Comparison of ENCODE assay signal across 10 cellular contexts in genomic region chr4:87502580-87503238, GRCh38. TPM values are rescaled to one million over a fixed set of nuclear protein-coding genes. Genes with fewer than 3 reads are reported as not detected.
A peak's percentile ranks its signal among the peaks of the same experiment; 100 is the strongest.
DNase-seq lines count a peak whose midpoint lies in the region; ATAC-seq and TF ChIP-seq lines count a peak whose summit lies in the region.
"Had no signal": no experiment of that assay in that cellular context is flagged by ENCODE, and none has a peak within 500 bp of the region (broad histone marks: within the 10 kb centered on the region; RNA-seq: fewer than 3 reads in every experiment).

No MANE protein-coding gene starts in this region.

- DNase-seq in BE2C (peak; percentile 56), M059J (ENCODE audit: low read depth) (peak; percentile 81), dermis blood vessel endothelial cell (peak; percentile 75), mesothelial cell of epicardium (ENCODE audit: low spot score in 2 of 2, unreplicated experiment in 2 of 2) (no peak), GOT3 (lab: John Stamatoyannopoulos, UW) (no peak)
- no peak for DNase-seq in activated T-helper 1 cell treated with anti-CD3 and anti-CD28 coated beads, Interleukin-12 subunit alpha, Interleukin-12 subunit beta, Interleukin-2, Interleukin-4 antibody, amounts not matched to agents 30 ng/mL and 10 ng/mL and 1 ng/mL, durations not matched to agents 14 hours and 24 hours and 36 hours (ENCODE audit: low spot score)
- DNase-seq: CD4-positive, alpha-beta T cell had no signal

- no peaks in the 10 kb centered on the region for H3K9me3 Mint-ChIP-seq in mesothelial cell of epicardium
- no peaks in the 10 kb centered on the region for H3K9me3 Mint-ChIP-seq in activated T-helper 1 cell treated with anti-CD3 and anti-CD28 coated beads, Interleukin-12 subunit alpha, Interleukin-12 subunit beta, Interleukin-2, Interleukin-4 antibody, amounts not matched to agents 30 ng/mL and 10 ng/mL and 1 ng/mL, durations not matched to agents 14 hours and 24 hours and 36 hours
- H3K9me3 Mint-ChIP-seq: CD4-positive, alpha-beta T cell; neural progenitor cell had no signal

- H3K4me3 ChIP-seq in BE2C (ENCODE audit: low read depth, low read length), result no peak overlapping the region
- H3K4me3 ChIP-seq: neural progenitor cell had no signal

- peaks cover 22% of the 10 kb centered on the region for H3K4me1 Mint-ChIP-seq in mesothelial cell of epicardium
- H3K4me1 Mint-ChIP-seq in activated T-helper 1 cell treated with anti-CD3 and anti-CD28 coated beads, Interleukin-12 subunit alpha, Interleukin-12 subunit beta, Interleukin-2, Interleukin-4 antibody, amounts not matched to agents 30 ng/mL and 10 ng/mL and 1 ng/mL, durations not matched to agents 14 hours and 24 hours and 36 hours (ENCODE audit: low read depth), result peaks cover 5% of the 10 kb centered on the region
- H3K4me1 Mint-ChIP-seq: neural progenitor cell had no signal

- no peaks in the 10 kb centered on the region for H3K9me3 ChIP-seq in BE2C

- H3K4me1 ChIP-seq in BE2C, result peaks cover 22% of the 10 kb centered on the region
- H3K4me1 ChIP-seq: neural progenitor cell had no signal

- H3K27me3 Mint-ChIP-seq in mesothelial cell of epicardium (ENCODE audit: low read depth), result no peaks in the 10 kb centered on the region
- H3K27me3 Mint-ChIP-seq in activated T-helper 1 cell treated with anti-CD3 and anti-CD28 coated beads, Interleukin-12 subunit alpha, Interleukin-12 subunit beta, Interleukin-2, Interleukin-4 antibody, amounts not matched to agents 30 ng/mL and 10 ng/mL and 1 ng/mL, durations not matched to agents 14 hours and 24 hours and 36 hours (ENCODE audit: insufficient read depth), result no peaks in the 10 kb centered on the region
- H3K27me3 Mint-ChIP-seq: CD4-positive, alpha-beta T cell had no signal

- ATAC-seq in GM18858 (IDR thresholded peaks at IDR 0.05; ENCODE audit: unreplicated experiment), result no peak
- no peak for ATAC-seq in GM18870 (IDR thresholded peaks at IDR 0.05; ENCODE audit: unreplicated experiment)

- no peaks in the 10 kb centered on the region for H3K36me3 Mint-ChIP-seq in mesothelial cell of epicardium
- no peaks in the 10 kb centered on the region for H3K36me3 Mint-ChIP-seq in activated T-helper 1 cell treated with anti-CD3 and anti-CD28 coated beads, Interleukin-12 subunit alpha, Interleukin-12 subunit beta, Interleukin-2, Interleukin-4 antibody, amounts not matched to agents 30 ng/mL and 10 ng/mL and 1 ng/mL, durations not matched to agents 14 hours and 24 hours and 36 hours (ENCODE audit: low read depth)
- H3K36me3 Mint-ChIP-seq: neural progenitor cell had no signal

- H3K27me3 ChIP-seq in BE2C, result no peaks in the 10 kb centered on the region
- H3K27me3 ChIP-seq: neural progenitor cell had no signal

- intact Hi-C loops in activated T-helper 1 cell treated with anti-CD3 and anti-CD28 coated beads, Interleukin-12 subunit alpha, Interleukin-12 subunit beta, Interleukin-2, Interleukin-4 antibody, amounts not matched to agents 30 ng/mL and 10 ng/mL and 1 ng/mL, durations not matched to agents 14 hours and 24 hours and 36 hours (cut with micrococcal nuclease), result no loop called here

- no peak overlapping the region for H3K4me3 Mint-ChIP-seq in mesothelial cell of epicardium
- H3K4me3 Mint-ChIP-seq in activated T-helper 1 cell treated with anti-CD3 and anti-CD28 coated beads, Interleukin-12 subunit alpha, Interleukin-12 subunit beta, Interleukin-2, Interleukin-4 antibody, amounts not matched to agents 30 ng/mL and 10 ng/mL and 1 ng/mL, durations not matched to agents 14 hours and 24 hours and 36 hours, result no peak overlapping the region
- H3K4me3 Mint-ChIP-seq: CD4-positive, alpha-beta T cell; neural progenitor cell had no signal

- H3K27ac Mint-ChIP-seq in mesothelial cell of epicardium, result peak overlapping the region; percentile 57
- no peak overlapping the region for H3K27ac Mint-ChIP-seq in activated T-helper 1 cell treated with anti-CD3 and anti-CD28 coated beads, Interleukin-12 subunit alpha, Interleukin-12 subunit beta, Interleukin-2, Interleukin-4 antibody, amounts not matched to agents 30 ng/mL and 10 ng/mL and 1 ng/mL, durations not matched to agents 14 hours and 24 hours and 36 hours
- H3K27ac Mint-ChIP-seq: CD4-positive, alpha-beta T cell; neural progenitor cell had no signal

- H3K36me3 ChIP-seq in BE2C, result no peaks in the 10 kb centered on the region
- H3K36me3 ChIP-seq: neural progenitor cell had no signal

- TF ChIP-seq CTCF in BE2C (IDR thresholded peaks at IDR 0.05; ENCODE audit: low read depth, low read length), result no peak
- TF ChIP-seq CTCF in mesothelial cell of epicardium (IDR thresholded peaks at IDR 0.05; ENCODE audit: unreplicated experiment), result no peak

RNA-seq across cellular contexts. Expression of gene SPARCL1, which starts 26.5 kb away (rescaled TPM):
- 0.91 TPM for polyA plus RNA-seq in BE2C (2012; ENCODE audit: insufficient read depth, insufficient read length, low read depth)
- total RNA-seq in M059J (2014; rRNA removed; shearing (Covaris generic)), result 0.07 and 0.37 TPM in 2 replicates
- total RNA-seq in dermis blood vessel endothelial cell (158 and 779 TPM in 2 replicates), mesothelial cell of epicardium (6.3 to 6.7 TPM (median 6.6 TPM) in 3 replicates)
- not detected in 2 replicates for total RNA-seq in activated T-helper 1 cell treated with anti-CD3 and anti-CD28 coated beads, Interleukin-12 subunit alpha, Interleukin-12 subunit beta, Interleukin-2, Interleukin-4 antibody, amounts not matched to agents 30 ng/mL and 10 ng/mL and 1 ng/mL, durations not matched to agents 14 hours and 24 hours and 36 hours
- total RNA-seq: CD4-positive, alpha-beta T cell had no signal

Comparison
In these comparisons a context has a peak if more than half of its experiments do, and no peak if none do; other contexts are left out.
1. DNase-seq: peak in BE2C (single experiment), M059J (single experiment) and dermis blood vessel endothelial cell (single experiment); none in mesothelial cell of epicardium (0 of 2), GOT3 (single experiment) and activated T-helper 1 cell treated with anti-CD3 and anti-CD28 coated beads, Interleukin-12 subunit alpha, Interleukin-12 subunit beta, Interleukin-2, Interleukin-4 antibody, amounts not matched to agents 30 ng/mL and 10 ng/mL and 1 ng/mL, durations not matched to agents 14 hours and 24 hours and 36 hours (single experiment).
2. RNA of gene SPARCL1, which starts 26.5 kb away (total RNA-seq): 158 to 779 TPM in dermis blood vessel endothelial cell; 6.3 to 6.7 TPM in mesothelial cell of epicardium, 0.07 to 0.37 TPM in M059J and not detected in activated T-helper 1 cell treated with anti-CD3 and anti-CD28 coated beads, Interleukin-12 subunit alpha, Interleukin-12 subunit beta, Interleukin-2, Interleukin-4 antibody, amounts not matched to agents 30 ng/mL and 10 ng/mL and 1 ng/mL, durations not matched to agents 14 hours and 24 hours and 36 hours; every median in the first group is over 10 times any median in the second.